ENCODE assay signal across 2 cellular contexts in genomic region chr14:58884442-58884841, GRCh38.
TF ChIP-seq lines count a peak whose summit lies in the region.

No MANE protein-coding gene starts in this region.

TF ChIP-seq in IMR-90, 13 proteins besides CTCF, POLR2A, EP300 and RAD21:
- TF ChIP-seq, protein P1, sequence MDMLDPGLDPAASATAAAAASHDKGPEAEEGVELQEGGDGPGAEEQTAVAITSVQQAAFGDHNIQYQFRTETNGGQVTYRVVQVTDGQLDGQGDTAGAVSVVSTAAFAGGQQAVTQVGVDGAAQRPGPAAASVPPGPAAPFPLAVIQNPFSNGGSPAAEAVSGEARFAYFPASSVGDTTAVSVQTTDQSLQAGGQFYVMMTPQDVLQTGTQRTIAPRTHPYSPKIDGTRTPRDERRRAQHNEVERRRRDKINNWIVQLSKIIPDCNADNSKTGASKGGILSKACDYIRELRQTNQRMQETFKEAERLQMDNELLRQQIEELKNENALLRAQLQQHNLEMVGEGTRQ (IDR thresholded peaks at IDR 0.05; ENCODE audit: low read depth, low read length) = no peak
- no peak for TF ChIP-seq CEBPB (IDR thresholded peaks at IDR 0.05; ENCODE audit: low read depth, low read length)
- no peak for TF ChIP-seq MXI1 (IDR thresholded peaks at IDR 0.05; ENCODE audit: borderline replicate concordance, low read depth, low read length)
- no peak for TF ChIP-seq MAFK (IDR thresholded peaks at IDR 0.05; ENCODE audit: low read depth, low read length)
- no peak for TF ChIP-seq MAZ (IDR thresholded peaks at IDR 0.05; ENCODE audit: borderline replicate concordance, low read depth, low read length)
- no peak for TF ChIP-seq NFE2L2 (IDR thresholded peaks at IDR 0.05; ENCODE audit: low read depth, low read length)
- TF ChIP-seq ELK1 (IDR thresholded peaks at IDR 0.05; ENCODE audit: borderline replicate concordance, low read depth, low read length) = no peak
- no peak for TF ChIP-seq RFX5 (IDR thresholded peaks at IDR 0.05; ENCODE audit: low read depth, low read length)
- no peak for TF ChIP-seq BHLHE40 (IDR thresholded peaks at IDR 0.05; ENCODE audit: low read depth, low read length)
- TF ChIP-seq SMC3 (IDR thresholded peaks at IDR 0.05; ENCODE audit: low read depth, low read length) = no peak
- no peak for TF ChIP-seq RCOR1 (IDR thresholded peaks at IDR 0.05; ENCODE audit: insufficient replicate concordance, low read length)
- no peak for TF ChIP-seq CHD1 (IDR thresholded peaks at IDR 0.05; ENCODE audit: low read depth, low read length)

TF ChIP-seq in K562, 482 proteins besides CTCF, POLR2A, EP300 and RAD21 (continued from another document):
- TF ChIP-seq PTTG1 (tag; IDR thresholded peaks at IDR 0.05; ENCODE audit: low read depth) = no peak
- no peak for TF ChIP-seq GABPB2 (CRISPR knock-in tag; conservative IDR thresholded peaks at IDR 0.05)
TF ChIP-seq in K562: peak in this region for 0.
